ENCODE assay signal across 3 cellular contexts in genomic region chr21:25537174-25537573, GRCh38.
TF ChIP-seq lines count a peak whose summit lies in the region.

No MANE protein-coding gene starts in this region.

TF ChIP-seq in HepG2, 621 proteins besides CTCF, POLR2A, EP300 and RAD21:
- TF ChIP-seq SP4 (CRISPR knock-in tag; IDR thresholded peaks at IDR 0.05), result no peak
- peak; percentile 90 for TF ChIP-seq ZNF317 (CRISPR knock-in tag; IDR thresholded peaks at IDR 0.05)

TF ChIP-seq in WTC11, 78 proteins besides CTCF, POLR2A, EP300 and RAD21:
- TF ChIP-seq GTF2I (CRISPR knock-in tag; conservative IDR thresholded peaks at IDR 0.05), result no peak
- TF ChIP-seq ZNF317 (CRISPR knock-in tag; IDR thresholded peaks at IDR 0.05; ENCODE audit: borderline replicate concordance, low read depth), result peak; percentile 84
- no peak for TF ChIP-seq GRHL2 (CRISPR knock-in tag; IDR thresholded peaks at IDR 0.05; ENCODE audit: insufficient replicate concordance, severe bottlenecking)
- no peak for TF ChIP-seq ZNF232 (CRISPR knock-in tag; IDR thresholded peaks at IDR 0.05)

TF ChIP-seq in GM12878, 131 proteins besides CTCF, POLR2A, EP300 and RAD21:
- TF ChIP-seq NR2C1 (IDR thresholded peaks at IDR 0.05) (no peak), PBX3 (IDR thresholded peaks at IDR 0.05; ENCODE audit: insufficient replicate concordance, low read depth, low read length) (no peak), CBX3 (IDR thresholded peaks at IDR 0.05; ENCODE audit: borderline replicate concordance, low read depth) (0 out of 2 replicates have a peak, but pooled peaks have one; percentile 34), NFIC (IDR thresholded peaks at IDR 0.05; ENCODE audit: low read depth, low read length) (no peak), EGR1 (IDR thresholded peaks at IDR 0.05; ENCODE audit: borderline replicate concordance in 1 of 2, low read depth in 2 of 2, low read length in 2 of 2) (no peak), CBX5 (IDR thresholded peaks at IDR 0.05; ENCODE audit: low read depth) (peak; percentile 86), E2F8 (IDR thresholded peaks at IDR 0.05; ENCODE audit: low read depth, partially characterized antibody) (no peak), ZNF217 (IDR thresholded peaks at IDR 0.05) (no peak), USF2 (IDR thresholded peaks at IDR 0.05; ENCODE audit: borderline replicate concordance, low read depth, low read length) (no peak), HDGF (IDR thresholded peaks at IDR 0.05) (no peak)
